Comparison of ENCODE assay signal across 1 cellular context in the genomic region with DNA sequence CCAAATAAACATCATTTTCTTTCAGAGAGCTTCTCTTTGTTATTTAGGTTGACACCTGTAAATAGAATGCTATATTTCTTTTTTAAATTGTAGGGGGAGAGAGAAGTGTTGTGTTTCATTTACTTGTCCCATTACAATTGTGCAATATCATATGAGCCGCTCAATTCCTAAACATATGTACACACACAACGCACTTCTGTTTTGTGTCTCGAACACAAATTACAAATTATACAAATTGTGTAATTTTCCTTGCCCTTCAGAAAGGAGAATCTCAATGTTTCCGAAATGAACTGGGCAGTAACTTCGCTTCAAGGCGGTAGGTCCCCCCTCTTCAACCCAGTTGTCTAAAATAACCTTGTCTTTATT.
TF ChIP-seq lines count a peak whose summit lies in the region.

No MANE protein-coding gene starts in this region.

TF ChIP-seq in GM23338, 12 proteins besides CTCF, POLR2A, EP300 and RAD21:
- TF ChIP-seq, protein P1, sequence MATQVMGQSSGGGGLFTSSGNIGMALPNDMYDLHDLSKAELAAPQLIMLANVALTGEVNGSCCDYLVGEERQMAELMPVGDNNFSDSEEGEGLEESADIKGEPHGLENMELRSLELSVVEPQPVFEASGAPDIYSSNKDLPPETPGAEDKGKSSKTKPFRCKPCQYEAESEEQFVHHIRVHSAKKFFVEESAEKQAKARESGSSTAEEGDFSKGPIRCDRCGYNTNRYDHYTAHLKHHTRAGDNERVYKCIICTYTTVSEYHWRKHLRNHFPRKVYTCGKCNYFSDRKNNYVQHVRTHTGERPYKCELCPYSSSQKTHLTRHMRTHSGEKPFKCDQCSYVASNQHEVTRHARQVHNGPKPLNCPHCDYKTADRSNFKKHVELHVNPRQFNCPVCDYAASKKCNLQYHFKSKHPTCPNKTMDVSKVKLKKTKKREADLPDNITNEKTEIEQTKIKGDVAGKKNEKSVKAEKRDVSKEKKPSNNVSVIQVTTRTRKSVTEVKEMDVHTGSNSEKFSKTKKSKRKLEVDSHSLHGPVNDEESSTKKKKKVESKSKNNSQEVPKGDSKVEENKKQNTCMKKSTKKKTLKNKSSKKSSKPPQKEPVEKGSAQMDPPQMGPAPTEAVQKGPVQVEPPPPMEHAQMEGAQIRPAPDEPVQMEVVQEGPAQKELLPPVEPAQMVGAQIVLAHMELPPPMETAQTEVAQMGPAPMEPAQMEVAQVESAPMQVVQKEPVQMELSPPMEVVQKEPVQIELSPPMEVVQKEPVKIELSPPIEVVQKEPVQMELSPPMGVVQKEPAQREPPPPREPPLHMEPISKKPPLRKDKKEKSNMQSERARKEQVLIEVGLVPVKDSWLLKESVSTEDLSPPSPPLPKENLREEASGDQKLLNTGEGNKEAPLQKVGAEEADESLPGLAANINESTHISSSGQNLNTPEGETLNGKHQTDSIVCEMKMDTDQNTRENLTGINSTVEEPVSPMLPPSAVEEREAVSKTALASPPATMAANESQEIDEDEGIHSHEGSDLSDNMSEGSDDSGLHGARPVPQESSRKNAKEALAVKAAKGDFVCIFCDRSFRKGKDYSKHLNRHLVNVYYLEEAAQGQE (IDR thresholded peaks at IDR 0.05; ENCODE audit: unreplicated experiment), result no peak
- TF ChIP-seq STAT1 (IDR thresholded peaks at IDR 0.05; ENCODE audit: unreplicated experiment) (no peak), POLR2AphosphoS5 (IDR thresholded peaks at IDR 0.05; ENCODE audit: low read depth) (no peak), CREB1 (CRISPR knock-in tag; IDR thresholded peaks at IDR 0.05; ENCODE audit: low read depth) (no peak), ZNF114 (CRISPR knock-in tag; IDR thresholded peaks at IDR 0.05) (no peak), EZH2phosphoT487 (IDR thresholded peaks at IDR 0.05; ENCODE audit: unreplicated experiment) (no peak), ZNF462 (CRISPR knock-in tag; IDR thresholded peaks at IDR 0.05) (no peak), NANOG (IDR thresholded peaks at IDR 0.05; ENCODE audit: borderline replicate concordance) (no peak)
- TF ChIP-seq, protein P2, sequence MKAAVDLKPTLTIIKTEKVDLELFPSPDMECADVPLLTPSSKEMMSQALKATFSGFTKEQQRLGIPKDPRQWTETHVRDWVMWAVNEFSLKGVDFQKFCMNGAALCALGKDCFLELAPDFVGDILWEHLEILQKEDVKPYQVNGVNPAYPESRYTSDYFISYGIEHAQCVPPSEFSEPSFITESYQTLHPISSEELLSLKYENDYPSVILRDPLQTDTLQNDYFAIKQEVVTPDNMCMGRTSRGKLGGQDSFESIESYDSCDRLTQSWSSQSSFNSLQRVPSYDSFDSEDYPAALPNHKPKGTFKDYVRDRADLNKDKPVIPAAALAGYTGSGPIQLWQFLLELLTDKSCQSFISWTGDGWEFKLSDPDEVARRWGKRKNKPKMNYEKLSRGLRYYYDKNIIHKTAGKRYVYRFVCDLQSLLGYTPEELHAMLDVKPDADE (IDR thresholded peaks at IDR 0.05), result no peak
